Comparison of ENCODE assay signal across 17 cellular contexts in genomic region chr21:42981862-42982261, GRCh38. TPM values are rescaled to one million over a fixed set of nuclear protein-coding genes. Genes with fewer than 3 reads are reported as not detected.
DNase-seq lines count a peak whose midpoint lies in the region; ATAC-seq and TF ChIP-seq lines count a peak whose summit lies in the region.
"Had no signal": no experiment of that assay in that cellular context is flagged by ENCODE, and none has a peak within 500 bp of the region (broad histone marks: within the 10 kb centered on the region; RNA-seq: fewer than 3 reads in every experiment).

No MANE protein-coding gene starts in this region.

- WGBS in mesendoderm (ENCODE audit: extremely low coverage, insufficient coverage, low lambda C conversion rate), result no CpG with 5 or more reads among the region's 4 CpGs

- no peak overlapping the region for H2BK120ac ChIP-seq in mesendoderm (ENCODE audit: low read depth, low read length)

- peaks cover 34% of the 10 kb centered on the region for H3K4me1 Mint-ChIP-seq in CD8-positive, alpha-beta T cell (ENCODE audit: low read depth)
- peaks cover 44% of the 10 kb centered on the region for H3K4me1 Mint-ChIP-seq in central memory CD8-positive, alpha-beta T cell

- H3K4me1 ChIP-seq in CD8-positive, alpha-beta T cell (ENCODE audit: insufficient read depth, low read length), result peaks cover 5% of the 10 kb centered on the region
- no peaks in the 10 kb centered on the region for H3K4me1 ChIP-seq in HEK293 (ENCODE audit: control insufficient read depth, insufficient read depth, low read length)
- peaks cover 3% of the 10 kb centered on the region for H3K4me1 ChIP-seq in mesendoderm (ENCODE audit: control insufficient read depth, low read depth, low read length)
- peaks cover 37% of the 10 kb centered on the region for H3K4me1 ChIP-seq in OCI-LY7 (ENCODE audit: insufficient read depth, low read length, poor library complexity, severe bottlenecking)

- H3K9me3 ChIP-seq in CD8-positive, alpha-beta T cell (ENCODE audit: low read length), result no peaks in the 10 kb centered on the region
- H3K9me3 ChIP-seq in HEK293 (ENCODE audit: control insufficient read depth, insufficient read depth, low read depth, low read length) (no peaks in the 10 kb centered on the region), OCI-LY7 (ENCODE audit: low read length) (no peaks in the 10 kb centered on the region)

- H3K4ac ChIP-seq in mesendoderm (ENCODE audit: low read depth, low read length), result no peak overlapping the region

- H4K5ac ChIP-seq in mesendoderm (ENCODE audit: low read length), result no peak overlapping the region

- TF ChIP-seq CTCF in CD8-positive, alpha-beta T cell (IDR thresholded peaks at IDR 0.05), result no peak
- TF ChIP-seq CTCF in HEK293 (tag by site-specific recombination; IDR thresholded peaks at IDR 0.05) (no peak), GM13976 (IDR thresholded peaks at IDR 0.05; ENCODE audit: borderline replicate concordance, control extremely low read depth, extremely low read depth, insufficient read depth, missing control alignments) (no peak), OCI-LY7 (conservative IDR thresholded peaks at IDR 0.05; ENCODE audit: low read length) (no peak)

- H4K8ac ChIP-seq in mesendoderm (ENCODE audit: low read depth, low read length), result no peak overlapping the region

- H3K4me3 Mint-ChIP-seq in CD8-positive, alpha-beta T cell, result no peak overlapping the region
- peak overlapping the region; percentile 16 for H3K4me3 Mint-ChIP-seq in central memory CD8-positive, alpha-beta T cell
- H3K4me3 Mint-ChIP-seq: T-cell had no signal

- H3K23ac ChIP-seq in mesendoderm (ENCODE audit: low read length), result peak overlapping the region; percentile 66

- POLR2A ChIA-PET in CD8-positive, alpha-beta T cell (lab: Charles Lee), result no interaction called here
- POLR2A ChIA-PET in HEK293 (lab: Yijun Ruan, JAX) (interaction anchor here (2.4 to 3.0 kb wide), 2 partner anchors 10 to 11 kb away, joined by 11 to 23 read pairs; no protein-coding TSS in a partner anchor), OCI-LY7 (lab: Charles Lee) (interaction anchor here (0.6 to 1.6 kb wide), 2 partner anchors 8 to 977 kb away, joined by 4 to 5 read pairs; no protein-coding TSS in a partner anchor)

- H2BK15ac ChIP-seq in mesendoderm (replicated peaks; ENCODE audit: low read depth), result no peak overlapping the region

- H3K9me3 Mint-ChIP-seq in CD8-positive, alpha-beta T cell, result no peaks in the 10 kb centered on the region
- no peaks in the 10 kb centered on the region for H3K9me3 Mint-ChIP-seq in central memory CD8-positive, alpha-beta T cell
- H3K9me3 Mint-ChIP-seq: T-cell had no signal

- H3K4me2 ChIP-seq in mesendoderm (ENCODE audit: low read length) (no peak overlapping the region), OCI-LY7 (ENCODE audit: low read length) (no peak overlapping the region)

- ATAC-seq in CD8-positive, alpha-beta T cell, result no peak
- no peak for ATAC-seq in central memory CD8-positive, alpha-beta T cell (replicated peaks; ENCODE audit: extremely low read depth, poor library complexity, severe bottlenecking)
- ATAC-seq in GM21576 (IDR thresholded peaks at IDR 0.05; ENCODE audit: unreplicated experiment) (no peak), GM21360 (IDR thresholded peaks at IDR 0.05; ENCODE audit: unreplicated experiment) (no peak)
- ATAC-seq: T-cell had no signal

- in situ Hi-C loops in GM13976 (cut with MboI; ENCODE audit: low sequenced_read_pairs, unreplicated experiment), result no loop called here

- CTCF ChIA-PET in CD8-positive, alpha-beta T cell (lab: Charles Lee), result no interaction called here
- CTCF ChIA-PET in HEK293 (lab: Yijun Ruan, JAX), result no interaction called here
- CTCF ChIA-PET in OCI-LY7 (lab: Charles Lee; ENCODE audit: unreplicated experiment), result no interaction called here

- intact Hi-C loops in CD8-positive, alpha-beta T cell (cut with DNase I, micrococcal nuclease), result no loop called here
- intact Hi-C loops in OCI-LY7 (cut with micrococcal nuclease; ENCODE audit: unreplicated experiment), result loop anchor here (5.0 kb wide), 1 partner anchor 35 kb away; no protein-coding TSS in a partner anchor

- no peak overlapping the region for H2AK5ac ChIP-seq in mesendoderm (ENCODE audit: low read length)

- H3K4me3 ChIP-seq in CD8-positive, alpha-beta T cell (ENCODE audit: low read depth, low read length), result no peak overlapping the region
- no peak overlapping the region for H3K4me3 ChIP-seq in HEK293 (ENCODE audit: low read depth, low read length)
- H3K4me3 ChIP-seq in mesendoderm (ENCODE audit: low read length), result no peak overlapping the region
- no peak overlapping the region for H3K4me3 ChIP-seq in OCI-LY7 (ENCODE audit: low read depth, low read length, poor library complexity, severe bottlenecking)
- H3K4me3 ChIP-seq: BLaER1 treated with 17β-estradiol and CSF1 and Interleukin-3, amounts not matched to agents 10 nM and 100 nM; HAP-1 had no signal

- H3K27me3 ChIP-seq in CD8-positive, alpha-beta T cell (ENCODE audit: insufficient read depth, low read length), result no peaks in the 10 kb centered on the region
- no peaks in the 10 kb centered on the region for H3K27me3 ChIP-seq in mesendoderm (ENCODE audit: insufficient read depth, low read length, poor library complexity)
- H3K27me3 ChIP-seq: BLaER1 treated with 17β-estradiol and CSF1 and Interleukin-3, amounts not matched to agents 10 nM and 100 nM had no signal

- H3K27ac ChIP-seq in CD8-positive, alpha-beta T cell (ENCODE audit: low read depth, low read length), result no peak overlapping the region
- H3K27ac ChIP-seq in HEK293 (ENCODE audit: extremely low read depth, low read depth, low read length) (no peak overlapping the region), mesendoderm (ENCODE audit: low read depth, low read length) (no peak overlapping the region), OCI-LY7 (ENCODE audit: low read depth, low read length, poor library complexity, severe bottlenecking) (no peak overlapping the region)
- H3K27ac ChIP-seq: BLaER1 treated with 17β-estradiol and CSF1 and Interleukin-3, amounts not matched to agents 10 nM and 100 nM had no signal

- H4K20me1 ChIP-seq in OCI-LY7 (ENCODE audit: insufficient read depth, low read length), result peaks cover 7% of the 10 kb centered on the region; the same call in 1 of the 2 replicates

- DNase-seq in CD8-positive, alpha-beta T cell, result no peak
- DNase-seq in central memory CD8-positive, alpha-beta T cell (ENCODE audit: low spot score in 2 of 2), result no peak
- DNase-seq in mesendoderm, result no peak
- DNase-seq in GM13976 (ENCODE audit: low spot score), result no peak
- DNase-seq in OCI-LY7 (ENCODE audit: low spot score), result no peak
- DNase-seq: GF-D8, KG1, NCI-H1048, NCI-H2081 treated with DMSO at 0.1 percent for 48 hours, NCI-H510A treated with DMSO at 0.1 percent for 48 hours, T-cell had no signal

- H3K79me2 ChIP-seq in mesendoderm (ENCODE audit: control insufficient read depth, insufficient read depth, low read length) (peaks cover 39% of the 10 kb centered on the region), OCI-LY7 (ENCODE audit: insufficient read depth, low read depth, low read length) (peaks cover 67% of the 10 kb centered on the region)

- no peak overlapping the region for H2AFZ ChIP-seq in OCI-LY7 (ENCODE audit: low read length)

- no peaks in the 10 kb centered on the region for H3K27me3 Mint-ChIP-seq in CD8-positive, alpha-beta T cell (ENCODE audit: low read depth)
- no peaks in the 10 kb centered on the region for H3K27me3 Mint-ChIP-seq in central memory CD8-positive, alpha-beta T cell
- H3K27me3 Mint-ChIP-seq: T-cell had no signal

- peaks cover 20% of the 10 kb centered on the region for H3K79me1 ChIP-seq in mesendoderm (ENCODE audit: low read length)

- H3K9me2 ChIP-seq in OCI-LY7 (ENCODE audit: insufficient read depth, low read length), result no peaks in the 10 kb centered on the region

- H3K56ac ChIP-seq in mesendoderm (ENCODE audit: low read length), result peak overlapping the region; percentile 47

- no peak overlapping the region for H2BK5ac ChIP-seq in mesendoderm (ENCODE audit: low read length)

- H3K27ac Mint-ChIP-seq in CD8-positive, alpha-beta T cell, result peak overlapping the region; percentile 69
- H3K27ac Mint-ChIP-seq in central memory CD8-positive, alpha-beta T cell (ENCODE audit: low read depth), result no peak overlapping the region
- H3K27ac Mint-ChIP-seq: T-cell had no signal

- no peak overlapping the region for H3K9ac ChIP-seq in mesendoderm (ENCODE audit: low read length)
- H3K9ac ChIP-seq: BLaER1 treated with 17β-estradiol and CSF1 and Interleukin-3, amounts not matched to agents 10 nM and 100 nM had no signal

- H3K36me3 Mint-ChIP-seq in CD8-positive, alpha-beta T cell, result peaks cover 14% of the 10 kb centered on the region
- peaks cover 3% of the 10 kb centered on the region for H3K36me3 Mint-ChIP-seq in central memory CD8-positive, alpha-beta T cell (ENCODE audit: insufficient read depth)

- H3K36me3 ChIP-seq in CD8-positive, alpha-beta T cell (ENCODE audit: insufficient read depth, low read length), result no peaks in the 10 kb centered on the region
- no peaks in the 10 kb centered on the region; a peak in 1 of 3 replicates for H3K36me3 ChIP-seq in HEK293 (ENCODE audit: control insufficient read depth in 2 of 2, insufficient read depth in 1 of 2, low read length in 2 of 2)
- no peaks in the 10 kb centered on the region for H3K36me3 ChIP-seq in mesendoderm (ENCODE audit: control insufficient read depth, insufficient read depth, low read length)
- peaks cover 27% of the 10 kb centered on the region for H3K36me3 ChIP-seq in OCI-LY7 (ENCODE audit: insufficient read depth, low read length)
- H3K36me3 ChIP-seq: HAP-1 had no signal

- no peak overlapping the region for H3K18ac ChIP-seq in mesendoderm (ENCODE audit: low read length)

- BruUV-seq in OCI-LY7 (replicated peaks; lab: Mats Ljungman, UMichigan), result no TSS peak

RNA-seq across cellular contexts. Expression of gene PKNOX1, which starts 7.5 kb away (rescaled TPM):
- total RNA-seq in CD8-positive, alpha-beta T cell, result 10 to 100 TPM; 10.3 to 11.1 TPM
- polyA plus RNA-seq in mesendoderm (2013, experiment 1 of 2), result 9.7 TPM
- polyA plus RNA-seq in mesendoderm (2013, experiment 2 of 2), result 9.7 TPM
- total RNA-seq in OCI-LY7 (2014; rRNA removed; shearing (Covaris generic)), result 23.7 and 25.5 TPM in 2 replicates
- total RNA-seq in OCI-LY7 (2022), result 23.4 and 32.9 TPM in 2 replicates

RNA-seq across cellular contexts. Expression of gene ERVH48-1, which starts 56.4 kb away (rescaled TPM):
- total RNA-seq in CD8-positive, alpha-beta T cell, result under 1 TPM in 1 of 2 experiments, not detected in 1; 0.19 TPM
- polyA plus RNA-seq in mesendoderm (2013, experiment 1 of 2), result 14.7 TPM
- polyA plus RNA-seq in mesendoderm (2013, experiment 2 of 2), result 14.6 TPM
- total RNA-seq in OCI-LY7 (2014; rRNA removed; shearing (Covaris generic)), result 0.09 TPM in 1 of 2 replicates, not detected in the other
- not detected in 2 replicates for total RNA-seq in OCI-LY7 (2022)
- total RNA-seq: Daoy had no signal
